1 cellular context compared by ENCODE assay signal in genomic region chr20:36859700-36860330, GRCh38.
TF ChIP-seq lines count a peak whose summit lies in the region.

No MANE protein-coding gene starts in this region.

TF ChIP-seq in IMR-90, 13 proteins besides CTCF, POLR2A, EP300 and RAD21 (continued from another document):
- TF ChIP-seq USF2 (IDR thresholded peaks at IDR 0.05; ENCODE audit: low read depth, low read length) = no peak
